19 cellular contexts compared by ENCODE assay signal in genomic region chr3:127604035-127604434, GRCh38.
"Had no signal": no experiment of that assay in that cellular context is flagged by ENCODE, and none has a peak within 500 bp of the region (broad histone marks: within the 10 kb centered on the region; RNA-seq: fewer than 3 reads in every experiment).

No MANE protein-coding gene starts in this region.

- H3K27me3 ChIP-seq: brain microvascular endothelial cell, dorsolateral prefrontal cortex, upper lobe of left lung had no signal

- H3K4me3 ChIP-seq: dorsolateral prefrontal cortex, lung, smooth muscle cell, thoracic aorta, upper lobe of left lung had no signal

- H3K27ac ChIP-seq: brain microvascular endothelial cell, dorsolateral prefrontal cortex, parathyroid adenoma, thoracic aorta, upper lobe of left lung had no signal

- H3K27ac Mint-ChIP-seq: activated naive CD8-positive, alpha-beta T cell treated with anti-CD3 and anti-CD28 coated beads, Interleukin-2, amount 50 U/mL, for 24 hours; natural killer cell; stimulated activated effector memory CD8-positive, alpha-beta T cell treated with anti-CD3 and anti-CD28 coated beads, Interleukin-12 subunit alpha, Interleukin-12 subunit beta, amount 100 ng/mL, for 72 hours had no signal

- DNase-seq: activated CD4-positive, CD25-positive, alpha-beta regulatory T cell; activated naive CD4-positive, alpha-beta T cell; activated naive CD8-positive, alpha-beta T cell treated with anti-CD3 and anti-CD28 coated beads, Interleukin-2, amount 50 U/mL, for 24 hours; aorta; brain microvascular endothelial cell; central memory CD4-positive, alpha-beta T cell; dorsolateral prefrontal cortex; hippocampal formation; islet precursor cell; natural killer cell; stimulated activated CD4-positive, alpha-beta T cell treated with anti-CD3 and anti-CD28 coated beads, Interleukin-4, amount 100 ng/mL, for 24 hours had no signal

- H3K4me2 ChIP-seq: smooth muscle cell had no signal

- H3K79me2 ChIP-seq: parathyroid adenoma had no signal

- H2AFZ ChIP-seq: parathyroid adenoma had no signal

- H3K4me1 ChIP-seq: parathyroid adenoma had no signal

- FAIRE-seq: colon had no signal

- H3K36me3 ChIP-seq: thoracic aorta had no signal

- H3K9me3 ChIP-seq: thoracic aorta, upper lobe of left lung had no signal

- H3K4me3 Mint-ChIP-seq: activated naive CD8-positive, alpha-beta T cell treated with anti-CD3 and anti-CD28 coated beads, Interleukin-2, amount 50 U/mL, for 24 hours; natural killer cell; stimulated activated effector memory CD8-positive, alpha-beta T cell treated with anti-CD3 and anti-CD28 coated beads, Interleukin-12 subunit alpha, Interleukin-12 subunit beta, amount 100 ng/mL, for 72 hours had no signal

- H3K27me3 Mint-ChIP-seq: activated naive CD8-positive, alpha-beta T cell treated with anti-CD3 and anti-CD28 coated beads, Interleukin-2, amount 50 U/mL, for 24 hours had no signal

- H3K9me3 Mint-ChIP-seq: activated naive CD8-positive, alpha-beta T cell treated with anti-CD3 and anti-CD28 coated beads, Interleukin-2, amount 50 U/mL, for 24 hours; natural killer cell; stimulated activated effector memory CD8-positive, alpha-beta T cell treated with anti-CD3 and anti-CD28 coated beads, Interleukin-12 subunit alpha, Interleukin-12 subunit beta, amount 100 ng/mL, for 72 hours had no signal

- ATAC-seq: activated naive CD8-positive, alpha-beta T cell treated with anti-CD3 and anti-CD28 coated beads, Interleukin-2, amount 50 U/mL, for 24 hours; natural killer cell; sciatic nerve; stimulated activated effector memory CD8-positive, alpha-beta T cell treated with anti-CD3 and anti-CD28 coated beads, Interleukin-12 subunit alpha, Interleukin-12 subunit beta, amount 100 ng/mL, for 72 hours had no signal
